Comparison of ENCODE assay signal across 7 cellular contexts in the genomic region with DNA sequence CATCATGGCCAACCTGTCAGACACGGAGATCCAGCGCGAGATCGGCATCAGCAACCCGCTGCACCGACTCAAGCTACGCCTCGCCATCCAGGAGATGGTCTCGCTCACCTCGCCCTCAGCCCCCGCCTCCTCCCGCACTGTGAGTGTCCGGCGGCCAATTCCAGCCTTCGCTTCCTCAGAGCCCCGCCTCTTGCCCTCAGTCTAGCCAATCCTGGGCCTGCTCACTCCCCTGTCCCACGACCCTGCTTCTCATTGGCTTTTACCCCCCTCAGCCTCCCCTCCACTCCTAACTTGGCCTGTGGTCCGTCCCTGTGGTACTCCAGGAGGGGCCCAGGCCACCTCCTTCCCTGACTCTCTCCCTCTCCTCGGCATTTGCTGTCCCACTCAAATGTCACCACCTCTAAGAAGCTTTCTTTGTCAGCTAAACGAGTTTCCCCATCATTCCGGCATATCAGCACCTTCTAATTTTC.
DNase-seq lines count a peak whose midpoint lies in the region; ATAC-seq and TF ChIP-seq lines count a peak whose summit lies in the region.

No MANE protein-coding gene starts in this region.

- no peak for ATAC-seq in HG03280 (IDR thresholded peaks at IDR 0.05; ENCODE audit: unreplicated experiment)

- H3K4me3 ChIP-seq in LNCaP clone FGC (ENCODE audit: low read depth, low read length) (peak overlapping the region; percentile 69), WERI-Rb-1 (ENCODE audit: low read depth, low read length) (no peak overlapping the region)

- TF ChIP-seq CTCF in LNCaP clone FGC (IDR thresholded peaks at IDR 0.05; ENCODE audit: control insufficient read depth, extremely low read depth, insufficient read depth) = no peak
- TF ChIP-seq CTCF in WERI-Rb-1 (IDR thresholded peaks at IDR 0.05; ENCODE audit: low read depth, low read length) = no peak

- H3K27ac ChIP-seq in WERI-Rb-1 = no peak overlapping the region

- DNase-seq in LNCaP clone FGC (ENCODE audit: low read depth) (peak; percentile 81), WERI-Rb-1 (peak; percentile 45), dedifferentiated amniotic fluid mesenchymal stem cell (ENCODE audit: extremely low spot score) (peak; percentile 89), kidney glomerular epithelial cell (lab: John Stamatoyannopoulos, UW) (peak; percentile 89)
- DNase-seq in stimulated activated CD4-positive, alpha-beta T cell treated with anti-CD3 and anti-CD28 coated beads, Interleukin-12 subunit alpha, Interleukin-12 subunit beta, amount 100 ng/mL, for 48 hours (ENCODE audit: low read depth in 2 of 3, low spot score in 1 of 3) = peak; percentile 57 to 70 (median 59)

- H3K36me3 ChIP-seq in WERI-Rb-1 = peaks cover 19% of the 10 kb centered on the region

- no peaks in the 10 kb centered on the region for H3K27me3 ChIP-seq in WERI-Rb-1 (ENCODE audit: insufficient read depth, low read depth, severe bottlenecking)

- peak; percentile 26 for TF ChIP-seq POLR2A in GM15510 (IDR thresholded peaks at IDR 0.05; ENCODE audit: borderline replicate concordance, extremely low read depth, insufficient read length)

- H3K9me3 ChIP-seq in WERI-Rb-1 (ENCODE audit: severe bottlenecking) = no peaks in the 10 kb centered on the region
